8 cellular contexts compared by ENCODE assay signal in the genomic region with DNA sequence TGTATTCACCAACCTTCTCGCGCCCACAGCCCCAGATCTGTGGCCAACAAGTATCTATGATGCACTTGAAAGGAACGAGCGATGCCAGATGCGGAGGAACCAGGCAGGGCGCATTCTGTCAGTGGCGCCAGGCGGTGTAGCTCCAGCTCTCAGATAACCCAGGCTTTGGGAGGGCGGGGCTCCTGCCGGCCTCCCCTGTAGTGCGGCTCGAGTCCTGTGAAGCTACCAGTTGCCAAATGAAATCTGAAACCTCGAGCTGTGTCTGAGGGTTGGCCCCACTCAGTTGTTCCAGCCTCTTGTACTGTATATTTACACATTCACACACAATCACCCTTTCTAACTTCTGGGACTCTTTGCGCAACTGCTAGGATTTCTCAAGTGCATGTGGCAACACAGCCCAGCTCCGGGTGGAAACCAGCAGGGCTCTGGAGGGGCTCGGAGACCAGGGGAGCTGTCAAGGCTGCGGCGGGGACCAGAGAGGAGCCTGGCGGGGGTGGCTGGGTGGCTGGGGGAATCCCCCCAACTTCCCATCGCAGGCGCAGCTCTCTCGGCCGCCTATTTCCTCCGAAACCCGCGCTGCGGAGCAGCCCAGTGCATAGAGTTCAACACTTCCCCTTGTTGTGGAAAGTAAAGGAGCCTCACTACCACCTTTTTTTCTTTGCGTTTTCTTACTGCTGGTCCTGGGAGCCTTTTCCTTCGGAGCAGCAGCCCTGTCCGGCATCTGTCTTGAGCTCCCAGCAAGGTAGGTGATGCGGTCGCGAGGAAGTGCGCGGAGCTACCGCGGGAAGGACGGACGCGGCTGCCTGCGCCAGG. TPM values are rescaled to one million over a fixed set of nuclear protein-coding genes. Genes with fewer than 3 reads are reported as not detected.
DNase-seq lines count a peak whose midpoint lies in the region; ATAC-seq and TF ChIP-seq lines count a peak whose summit lies in the region.

Gene ARHGAP24 (plus strand): TSS at position 333 of the 813 bp plus-strand sequence.

- peaks cover 12% of the 10 kb centered on the region for H3K4me1 ChIP-seq in PC-9 (replicated peaks; ENCODE audit: insufficient read depth)
- H3K4me1 ChIP-seq in skeletal muscle satellite cell (ENCODE audit: control insufficient read depth, insufficient read depth, low read length), result peaks cover 32% of the 10 kb centered on the region

- H4K20me1 ChIP-seq in PC-9 (ENCODE audit: insufficient read depth), result no peaks in the 10 kb centered on the region

- H3F3A ChIP-seq in PC-9 (ENCODE audit: insufficient read depth, low read depth), result peaks cover 9% of the 10 kb centered on the region

- CTCF ChIA-PET in GM10248 (lab: Yijun Ruan, JAX) (interaction anchor here (0.8 to 1.9 kb wide), 8 partner anchors 9 to 272 kb away, joined by 3 to 10 read pairs (median 4); no protein-coding TSS in a partner anchor), PC-9 (lab: Charles Lee) (interaction anchor here (0.6 to 1.0 kb wide), 2 partner anchors 22 to 557 kb away, joined by 3 to 5 read pairs; no protein-coding TSS in a partner anchor)

- POLR2A ChIA-PET in GM10248 (lab: Yijun Ruan, JAX), result no interaction called here
- POLR2A ChIA-PET in PC-9 (lab: Charles Lee; ENCODE audit: unreplicated experiment), result interaction anchor here (1.2 kb wide), 1 partner anchor 23 kb away, joined by 5 read pairs; no protein-coding TSS in a partner anchor

- DNase-seq in GM10248 (ENCODE audit: extremely low spot score) (peak; percentile 78), HuH-7.5 (ENCODE audit: low spot score) (peak; percentile 67), PC-9 (peak; percentile 88 to 93), caudate nucleus (lab: John Stamatoyannopoulos, UW) (peak in 37 of 61 donors; percentile 2 to 69 (median 27)), iPS-NIHi7 (ENCODE audit: extremely low spot score) (peak; percentile 90), activated gamma-delta T cell (lab: John Stamatoyannopoulos, UW) (no peak)

- H3K9me3 ChIP-seq in PC-9 (ENCODE audit: insufficient read depth, low read depth) (no peaks in the 10 kb centered on the region), skeletal muscle satellite cell (replicated peaks; ENCODE audit: low read length) (no peaks in the 10 kb centered on the region)

- H3K9me2 ChIP-seq in PC-9 (ENCODE audit: insufficient read depth), result no peaks in the 10 kb centered on the region

- peak within 1 kb of the TSS; percentile 88 for H3K9ac ChIP-seq in skeletal muscle satellite cell (ENCODE audit: low read depth, low read length)

- H3K36me3 ChIP-seq in PC-9 (ENCODE audit: low read depth) (no peaks in the 10 kb centered on the region), skeletal muscle satellite cell (ENCODE audit: insufficient read depth, low read length) (no peaks in the 10 kb centered on the region)

- no TSS peak for BruUV-seq in PC-9 (replicated peaks; lab: Mats Ljungman, UMichigan)

- peak; percentile 86 for ATAC-seq in GM21737 (IDR thresholded peaks at IDR 0.05; ENCODE audit: unreplicated experiment)

- intact Hi-C loops in PC-9 (cut with micrococcal nuclease; ENCODE audit: unreplicated experiment), result loop anchor here (2.0 to 10.0 kb wide), 3 partner anchors 24 to 1530 kb away; no protein-coding TSS in a partner anchor

- H3K4me3 ChIP-seq in PC-9 (peak within 1 kb of the TSS; percentile 81), skeletal muscle satellite cell (ENCODE audit: low read length) (peak within 1 kb of the TSS; percentile 89)

- no peaks in the 10 kb centered on the region for H3K27me3 ChIP-seq in PC-9 (ENCODE audit: insufficient read depth, low read depth)
- H3K27me3 ChIP-seq in skeletal muscle satellite cell (ENCODE audit: control insufficient read depth, insufficient read depth, low read length), result no peaks in the 10 kb centered on the region

- H3K79me2 ChIP-seq in PC-9 (ENCODE audit: low read depth), result no peaks in the 10 kb centered on the region

- TF ChIP-seq CTCF in GM10248 (IDR thresholded peaks at IDR 0.05; ENCODE audit: control extremely low read depth, extremely low read depth, low read depth, missing control alignments), result no peak
- TF ChIP-seq CTCF in PC-9 (conservative IDR thresholded peaks at IDR 0.05), result no peak

- H3K4me2 ChIP-seq in PC-9 (peak within 1 kb of the TSS; percentile 67), skeletal muscle satellite cell (ENCODE audit: low read length) (peak within 1 kb of the TSS; percentile 94)

- H2AFZ ChIP-seq in PC-9, result peak within 1 kb of the TSS; percentile 96

- H3K27ac ChIP-seq in PC-9 (peak within 1 kb of the TSS; percentile 64), caudate nucleus (ENCODE audit: low read depth, low read length) (peak within 1 kb of the TSS; percentile 42)

RNA-seq across cellular contexts. Expression of gene ARHGAP24, which starts in this region (rescaled TPM):
- 2.2 and 5.4 TPM in 2 replicates for total RNA-seq in PC-9 (2021)
- 28.4 and 41.8 TPM in 2 replicates for total RNA-seq in skeletal muscle satellite cell (2012; rRNA removed)
